In the genomic region with DNA sequence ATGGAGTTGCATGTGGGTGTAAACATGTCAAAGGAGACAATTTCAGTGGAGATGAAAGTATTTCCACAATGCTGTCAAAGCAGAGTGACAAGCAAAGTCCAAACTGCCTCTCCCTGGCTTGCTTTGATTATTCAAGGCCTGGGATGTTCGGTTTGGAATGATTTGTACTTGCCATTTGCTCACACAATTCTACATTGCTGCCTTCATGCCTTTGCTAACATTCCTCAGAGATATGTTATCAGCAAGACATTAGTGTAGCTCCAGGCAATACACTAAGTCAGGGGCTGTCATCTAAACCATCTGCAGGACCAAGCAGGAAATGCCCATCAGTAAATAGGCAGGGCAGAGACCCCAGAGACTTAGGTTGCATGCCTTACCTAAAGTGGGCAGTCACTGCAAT, we compare ENCODE assay signal across 18 cellular contexts.
"Had no signal": no experiment of that assay in that cellular context is flagged by ENCODE, and none has a peak within 500 bp of the region (broad histone marks: within the 10 kb centered on the region; RNA-seq: fewer than 3 reads in every experiment).

No MANE protein-coding gene starts in this region.

- H3K4me1 ChIP-seq: colonic mucosa, pancreas had no signal

- H3K9me3 ChIP-seq: colonic mucosa, esophagus squamous epithelium, gastroesophageal sphincter, pancreas, tibial artery, upper lobe of right lung had no signal

- DNase-seq: colonic mucosa; dermis blood vessel endothelial cell; esophagus squamous epithelium; glutamatergic neuron; immature natural killer cell; kidney; left colon; natural killer cell; occipital lobe; pancreas; right cardiac atrium; small intestine; stimulated activated CD4-positive, alpha-beta T cell treated with anti-CD3 and anti-CD28 coated beads, Interleukin-2, amount 100 ng/mL, for 48 hours; stimulated activated naive CD8-positive, alpha-beta T cell treated with anti-CD3 and anti-CD28 coated beads, Interleukin-15, Interleukin-2, amounts not matched to agents 100 U/mL and 50 U/mL, for 24 hours; tibial artery; upper lobe of right lung had no signal

- H3K4me3 ChIP-seq: colonic mucosa, esophagus squamous epithelium, gastroesophageal sphincter, pancreas, tibial artery, upper lobe of right lung had no signal

- H3K27ac ChIP-seq: colonic mucosa, esophagus squamous epithelium, pancreas, tibial artery, upper lobe of right lung had no signal

- ATAC-seq: gastroesophageal sphincter; left colon; natural killer cell; pancreas; right cardiac atrium; stimulated activated effector memory CD8-positive, alpha-beta T cell treated with anti-CD3 and anti-CD28 coated beads, Interleukin-12 subunit alpha, Interleukin-12 subunit beta, amount 100 ng/mL, for 72 hours; stimulated activated naive CD8-positive, alpha-beta T cell treated with anti-CD3 and anti-CD28 coated beads, Interleukin-15, Interleukin-2, amounts not matched to agents 100 U/mL and 50 U/mL, for 24 hours; upper lobe of right lung had no signal

- H3K27me3 ChIP-seq: colonic mucosa, gastroesophageal sphincter, pancreas, tibial artery, upper lobe of right lung had no signal

- H3K36me3 ChIP-seq: colonic mucosa, esophagus squamous epithelium, gastroesophageal sphincter, pancreas, tibial artery, upper lobe of right lung had no signal
